ENCODE assay signal across 8 cellular contexts in the genomic region with DNA sequence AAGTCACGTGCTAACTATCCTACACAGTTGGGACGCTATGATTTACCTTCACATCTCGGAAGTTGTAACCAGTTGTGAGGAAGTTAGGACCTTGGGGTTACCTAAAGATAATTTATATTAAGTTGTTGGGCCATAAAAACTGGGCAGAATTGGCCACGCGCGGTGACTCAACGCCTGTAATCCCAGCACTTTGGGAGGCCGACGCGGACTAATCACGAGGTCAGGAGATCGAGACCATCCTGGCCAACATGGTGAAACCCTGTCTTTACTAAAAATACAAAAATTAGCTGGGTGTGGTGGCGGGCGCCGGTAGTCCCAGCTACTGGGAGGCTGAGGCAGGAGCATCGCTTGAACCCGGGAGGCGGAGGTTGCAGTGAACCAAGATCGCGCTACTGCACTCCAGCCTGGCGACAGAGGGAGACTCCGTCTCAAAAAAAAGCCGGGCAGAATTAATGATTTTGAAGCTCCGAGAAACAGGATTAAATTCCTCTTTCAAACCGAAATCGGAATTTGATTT. TPM values are rescaled to one million over a fixed set of nuclear protein-coding genes. Genes with fewer than 3 reads are reported as not detected.
DNase-seq lines count a peak whose midpoint lies in the region; ATAC-seq, FAIRE-seq and TF ChIP-seq lines count a peak whose summit lies in the region.
"Not testable (repeated sequence)": the region's sequence is repeated elsewhere in the genome, so short reads cannot be mapped to it uniquely, and the experiment has no call there.

No MANE protein-coding gene starts in this region.

- no CpG with 5 or more reads among the region's 26 CpGs for WGBS in iPS DF 6.9 (ENCODE audit: insufficient coverage, insufficient read length)

- not testable (repeated sequence) for H2AFZ ChIP-seq in neural progenitor cell (replicated peaks)

- peaks cover 56% of the 10 kb centered on the region for H3K79me2 ChIP-seq in neural progenitor cell (ENCODE audit: low read depth)

- H3K4me3 ChIP-seq in CD8-positive, alpha-beta T cell (ENCODE audit: low read depth, low read length): peak overlapping the region; percentile 95
- H3K4me3 ChIP-seq in Peyer's patch (peak overlapping the region; percentile 82 to 92 (median 88)), iPS DF 6.9 (ENCODE audit: low read length) (peak overlapping the region; percentile 76; the same call in 1 of the 2 replicates), neural progenitor cell (peak overlapping the region; percentile 96)

- H3K27ac ChIP-seq in CD8-positive, alpha-beta T cell (ENCODE audit: low read depth, low read length): peak overlapping the region; percentile 86
- H3K27ac ChIP-seq in Peyer's patch: peak overlapping the region; percentile 98 to 99 (median 99)
- H3K27ac ChIP-seq in iPS DF 6.9 (ENCODE audit: low read length): not testable (repeated sequence)
- peak overlapping the region; percentile 97 for H3K27ac ChIP-seq in neural progenitor cell

- H4K20me1 ChIP-seq in neural progenitor cell (ENCODE audit: low read depth): peaks cover 28% of the 10 kb centered on the region

- CTCF ChIA-PET in CD8-positive, alpha-beta T cell (lab: Charles Lee): interaction anchor here (0.9 to 2.1 kb wide), 7 partner anchors 11 to 113 kb away, joined by 3 to 9 read pairs (median 5); no protein-coding TSS in a partner anchor

- H3K27me3 ChIP-seq in CD8-positive, alpha-beta T cell (ENCODE audit: insufficient read depth, low read length); Peyer's patch; iPS DF 6.9 (ENCODE audit: control insufficient read depth, insufficient read depth, low read length): not testable (repeated sequence)
- H3K27me3 ChIP-seq in neural progenitor cell: peaks cover 18% of the 10 kb centered on the region

- ATAC-seq in CD8-positive, alpha-beta T cell: not testable (repeated sequence)

- H3K4me2 ChIP-seq in neural progenitor cell: peak overlapping the region; percentile 86

- intact Hi-C loops in CD8-positive, alpha-beta T cell (cut with DNase I, micrococcal nuclease): loop anchor here in 1 of 2 experiments (1.0 to 5.0 kb wide), 4 partner anchors 12 to 174 kb away; no protein-coding TSS in a partner anchor

- peaks cover 22% of the 10 kb centered on the region for H3F3A ChIP-seq in neural progenitor cell (ENCODE audit: low read depth)

- not testable (repeated sequence) for TF ChIP-seq CTCF in CD8-positive, alpha-beta T cell (IDR thresholded peaks at IDR 0.05)
- peak in 1 of 6 experiments; percentile 6 for TF ChIP-seq CTCF in Peyer's patch (IDR thresholded peaks at IDR 0.05)
- TF ChIP-seq CTCF in neural progenitor cell (IDR thresholded peaks at IDR 0.05): peak; percentile 19

- not testable (repeated sequence) for H3K9me3 Mint-ChIP-seq in CD8-positive, alpha-beta T cell; neural progenitor cell; stimulated activated naive CD8-positive, alpha-beta T cell treated with anti-CD3 and anti-CD28 coated beads, Interleukin-15, Interleukin-2, amounts not matched to agents 100 ng/mL and 50 ng/mL, for 24 hours

- not testable (repeated sequence) for H3K27me3 Mint-ChIP-seq in CD8-positive, alpha-beta T cell (ENCODE audit: low read depth); neural progenitor cell (ENCODE audit: insufficient read depth, low read depth); stimulated activated naive CD8-positive, alpha-beta T cell treated with anti-CD3 and anti-CD28 coated beads, Interleukin-15, Interleukin-2, amounts not matched to agents 100 ng/mL and 50 ng/mL, for 24 hours

- H3K4me3 Mint-ChIP-seq in CD8-positive, alpha-beta T cell: peak overlapping the region; percentile 88
- H3K4me3 Mint-ChIP-seq in neural progenitor cell: peak overlapping the region; percentile 92
- peak overlapping the region; percentile 88 for H3K4me3 Mint-ChIP-seq in stimulated activated naive CD8-positive, alpha-beta T cell treated with anti-CD3 and anti-CD28 coated beads, Interleukin-15, Interleukin-2, amounts not matched to agents 100 ng/mL and 50 ng/mL, for 24 hours

- peak overlapping the region; percentile 93 for H3K27ac Mint-ChIP-seq in CD8-positive, alpha-beta T cell
- H3K27ac Mint-ChIP-seq in neural progenitor cell: not testable (repeated sequence)
- H3K27ac Mint-ChIP-seq in stimulated activated naive CD8-positive, alpha-beta T cell treated with anti-CD3 and anti-CD28 coated beads, Interleukin-15, Interleukin-2, amounts not matched to agents 100 ng/mL and 50 ng/mL, for 24 hours: peak overlapping the region; percentile 87

- not testable (repeated sequence) for FAIRE-seq in HTR-8/SVneo (lab: Jason Lieb, UNC)

- peaks cover 23% of the 10 kb centered on the region for H3K4me1 ChIP-seq in CD8-positive, alpha-beta T cell (ENCODE audit: insufficient read depth, low read length)
- H3K4me1 ChIP-seq in Peyer's patch (peaks cover 0 to 26% (median 3%) of the 10 kb centered on the region in 4 donors), neural progenitor cell (peaks cover 21% of the 10 kb centered on the region)
- not testable (repeated sequence) for H3K4me1 ChIP-seq in iPS DF 6.9 (ENCODE audit: control insufficient read depth, insufficient read depth, low read length)

- TF ChIP-seq POLR2A in Peyer's patch (IDR thresholded peaks at IDR 0.05): peak; percentile 42 to 51

- not testable (repeated sequence) for H3K9me3 ChIP-seq in CD8-positive, alpha-beta T cell (ENCODE audit: low read length); Peyer's patch; iPS DF 6.9 (ENCODE audit: control insufficient read depth, insufficient read depth, low read length); neural progenitor cell (ENCODE audit: low read depth)

- POLR2A ChIA-PET in CD8-positive, alpha-beta T cell (lab: Charles Lee): interaction anchor here (0.9 to 3.5 kb wide), 4 partner anchors 12 to 164 kb away, joined by 4 to 36 read pairs (median 12); a partner anchor contains a TSS

- H3K4me1 Mint-ChIP-seq in CD8-positive, alpha-beta T cell (ENCODE audit: low read depth): peaks cover 47% of the 10 kb centered on the region
- peaks cover 26% of the 10 kb centered on the region for H3K4me1 Mint-ChIP-seq in neural progenitor cell
- H3K4me1 Mint-ChIP-seq in stimulated activated naive CD8-positive, alpha-beta T cell treated with anti-CD3 and anti-CD28 coated beads, Interleukin-15, Interleukin-2, amounts not matched to agents 100 ng/mL and 50 ng/mL, for 24 hours (ENCODE audit: low read depth): peaks cover 56% of the 10 kb centered on the region

- DNase-seq in CD8-positive, alpha-beta T cell: peak in 2 of 7 experiments; percentile 16 to 27
- peak; percentile 13 for DNase-seq in HTR-8/SVneo (ENCODE audit: insufficient read length, low spot score)
- DNase-seq in Peyer's patch: peak; percentile 31 to 83 (median 77)
- peak; percentile 7 for DNase-seq in activated T-cell treated with anti-CD3 and anti-CD28 coated beads for 24 hours (ENCODE audit: low read depth)
- peak; percentile 17 for DNase-seq in dedifferentiated amniotic fluid mesenchymal stem cell (ENCODE audit: extremely low spot score)
- not testable (repeated sequence) for DNase-seq in iPS DF 6.9 (ENCODE audit: low read depth, low spot score)
- peak; percentile 34 for DNase-seq in neural progenitor cell (ENCODE audit: low spot score)

- peak overlapping the region; percentile 68 for H3K9ac ChIP-seq in neural progenitor cell

- not testable (repeated sequence) for H3K36me3 ChIP-seq in CD8-positive, alpha-beta T cell (ENCODE audit: insufficient read depth, low read length); Peyer's patch; iPS DF 6.9 (ENCODE audit: control insufficient read depth, insufficient read depth, low read length); neural progenitor cell

- H3K36me3 Mint-ChIP-seq in CD8-positive, alpha-beta T cell; neural progenitor cell; stimulated activated naive CD8-positive, alpha-beta T cell treated with anti-CD3 and anti-CD28 coated beads, Interleukin-15, Interleukin-2, amounts not matched to agents 100 ng/mL and 50 ng/mL, for 24 hours (ENCODE audit: low read depth): not testable (repeated sequence)

RNA-seq across cellular contexts. Expression of a gene that starts 1.1 kb away (rescaled TPM):
- total RNA-seq in CD8-positive, alpha-beta T cell: 10 to 100 TPM; 60.1 to 69.8 TPM
- 100 to 1,000 TPM in 1 of 4 donors, 10 to 100 TPM in 3; 75.9 to 154 (median 81.0) TPM for total RNA-seq in Peyer's patch
- total RNA-seq in neural progenitor cell (ENCODE audit: low replicate concordance): 221 and 329 TPM in 2 replicates
